ENCODE assay signal across 8 cellular contexts in genomic region chr15:78241017-78241416, GRCh38. TPM values are rescaled to one million over a fixed set of nuclear protein-coding genes. Genes with fewer than 3 reads are reported as not detected.
DNase-seq lines count a peak whose midpoint lies in the region; ATAC-seq lines count a peak whose summit lies in the region.

No MANE protein-coding gene starts in this region.

- no peak overlapping the region for H3K4me3 Mint-ChIP-seq in CD4-positive, CD25-positive, alpha-beta regulatory T cell
- no peak overlapping the region for H3K4me3 Mint-ChIP-seq in activated CD8-positive, alpha-beta T cell treated with anti-CD3 and anti-CD28 coated beads, Interleukin-2, amount 10 ng/mL, durations not matched to agents 7 days and 5 days

- no peak overlapping the region for H4K8ac ChIP-seq in mesenchymal stem cell (ENCODE audit: low read length)

- H2AFZ ChIP-seq in mesenchymal stem cell (ENCODE audit: low read depth, low read length) = no peak overlapping the region

- no peak overlapping the region for H3K18ac ChIP-seq in mesenchymal stem cell (ENCODE audit: low read depth in 1 of 2, low read length in 2 of 2)

- H3K27ac ChIP-seq in CD4-positive, CD25-positive, alpha-beta regulatory T cell (ENCODE audit: insufficient read depth, low read length, poor library complexity, severe bottlenecking) = no peak overlapping the region
- H3K27ac ChIP-seq in mesenchymal stem cell (ENCODE audit: low read length, poor library complexity, severe bottlenecking) = no peak overlapping the region

- H2BK5ac ChIP-seq in mesenchymal stem cell (ENCODE audit: low read depth, low read length, poor library complexity, severe bottlenecking) = no peak overlapping the region

- H4K91ac ChIP-seq in mesenchymal stem cell (ENCODE audit: low read length) = no peak overlapping the region

- no peak overlapping the region for H3K14ac ChIP-seq in mesenchymal stem cell (ENCODE audit: low read length in 2 of 2)

- no peak overlapping the region for H3K9ac ChIP-seq in mesenchymal stem cell (ENCODE audit: low read length)

- no peaks in the 10 kb centered on the region for H3K9me3 ChIP-seq in CD4-positive, CD25-positive, alpha-beta regulatory T cell (ENCODE audit: control insufficient read depth in 2 of 2, low read length in 2 of 2)
- no peaks in the 10 kb centered on the region for H3K9me3 ChIP-seq in mesenchymal stem cell (ENCODE audit: control insufficient read depth, low read length)

- H3K9me3 Mint-ChIP-seq in CD4-positive, CD25-positive, alpha-beta regulatory T cell = peaks cover 0 to 1% (median 0%) of the 10 kb centered on the region in 7 donors
- H3K9me3 Mint-ChIP-seq in activated CD8-positive, alpha-beta T cell treated with anti-CD3 and anti-CD28 coated beads, Interleukin-2, amount 10 ng/mL, durations not matched to agents 7 days and 5 days (ENCODE audit: insufficient read depth) = no peaks in the 10 kb centered on the region

- no peak overlapping the region for H2BK15ac ChIP-seq in mesenchymal stem cell (ENCODE audit: low read depth, poor library complexity, severe bottlenecking)

- no peak overlapping the region for H2AK5ac ChIP-seq in mesenchymal stem cell (ENCODE audit: low read length, severe bottlenecking)

- H2BK12ac ChIP-seq in mesenchymal stem cell (ENCODE audit: low read length in 2 of 2) = no peak overlapping the region

- H3K36me3 Mint-ChIP-seq in CD4-positive, CD25-positive, alpha-beta regulatory T cell = no peaks in the 10 kb centered on the region
- H3K36me3 Mint-ChIP-seq in activated CD8-positive, alpha-beta T cell treated with anti-CD3 and anti-CD28 coated beads, Interleukin-2, amount 10 ng/mL, durations not matched to agents 7 days and 5 days (ENCODE audit: low read depth) = no peaks in the 10 kb centered on the region

- DNase-seq in CD4-positive, CD25-positive, alpha-beta regulatory T cell = peak; percentile 62 to 76 (median 74)
- DNase-seq in HCEC 1CT (peak; percentile 58), NCI-H69 (lab: John Stamatoyannopoulos, UW) (peak; percentile 71), mesenchymal stem cell (peak; percentile 71)
- peak; percentile 89 for DNase-seq in activated CD8-positive, alpha-beta T cell treated with anti-CD3 and anti-CD28 coated beads, Interleukin-2, amount 10 ng/mL, durations not matched to agents 7 days and 5 days
- DNase-seq in effector CD8-positive, alpha-beta T cell (lab: John Stamatoyannopoulos, UW) = peak; percentile 67
- DNase-seq in stimulated activated CD8-positive, alpha-beta memory T cell treated with anti-CD3 and anti-CD28 coated beads, Interleukin-15, amount 100 ng/mL, for 24 hours (ENCODE audit: low read depth) = peak; percentile 66

- POLR2A ChIA-PET in activated CD8-positive, alpha-beta T cell treated with anti-CD3 and anti-CD28 coated beads, Interleukin-2, amount 10 ng/mL, durations not matched to agents 7 days and 5 days (lab: Charles Lee) = no interaction called here

- WGBS in mesenchymal stem cell = 12% methylated on average over 12 of the region's 12 CpGs

- H3K27ac Mint-ChIP-seq in CD4-positive, CD25-positive, alpha-beta regulatory T cell = no peak overlapping the region
- H3K27ac Mint-ChIP-seq in activated CD8-positive, alpha-beta T cell treated with anti-CD3 and anti-CD28 coated beads, Interleukin-2, amount 10 ng/mL, durations not matched to agents 7 days and 5 days = no peak overlapping the region

- H3K36me3 ChIP-seq in CD4-positive, CD25-positive, alpha-beta regulatory T cell (ENCODE audit: control insufficient read depth, insufficient read depth, low read length) = no peaks in the 10 kb centered on the region
- no peaks in the 10 kb centered on the region for H3K36me3 ChIP-seq in mesenchymal stem cell (ENCODE audit: control insufficient read depth in 1 of 2, insufficient read depth in 2 of 2, low read depth in 1 of 2, low read length in 2 of 2)

- no peaks in the 10 kb centered on the region for H3K79me1 ChIP-seq in mesenchymal stem cell (replicated peaks; ENCODE audit: low read length, poor library complexity, severe bottlenecking)

- H3K27me3 ChIP-seq in CD4-positive, CD25-positive, alpha-beta regulatory T cell (ENCODE audit: control insufficient read depth, insufficient read depth, low read length) = no peaks in the 10 kb centered on the region
- peaks cover 0 to 51% of the 10 kb centered on the region in 2 experiments for H3K27me3 ChIP-seq in mesenchymal stem cell (ENCODE audit: control insufficient read depth in 1 of 2, insufficient read depth in 1 of 2, low read length in 2 of 2)

- H3K27me3 Mint-ChIP-seq in CD4-positive, CD25-positive, alpha-beta regulatory T cell = peaks cover 8% of the 10 kb centered on the region
- peaks cover 2% of the 10 kb centered on the region for H3K27me3 Mint-ChIP-seq in activated CD8-positive, alpha-beta T cell treated with anti-CD3 and anti-CD28 coated beads, Interleukin-2, amount 10 ng/mL, durations not matched to agents 7 days and 5 days (ENCODE audit: low read depth)

- H3K4ac ChIP-seq in mesenchymal stem cell (ENCODE audit: low read depth in 1 of 2, low read length in 2 of 2) = no peak overlapping the region

- peaks cover 0 to 3% (median 0%) of the 10 kb centered on the region in 4 donors for H3K4me1 Mint-ChIP-seq in CD4-positive, CD25-positive, alpha-beta regulatory T cell
- peaks cover 6% of the 10 kb centered on the region for H3K4me1 Mint-ChIP-seq in activated CD8-positive, alpha-beta T cell treated with anti-CD3 and anti-CD28 coated beads, Interleukin-2, amount 10 ng/mL, durations not matched to agents 7 days and 5 days (ENCODE audit: low read depth)

- no peak overlapping the region for H3K4me3 ChIP-seq in CD4-positive, CD25-positive, alpha-beta regulatory T cell (ENCODE audit: low read depth, low read length)
- H3K4me3 ChIP-seq in mesenchymal stem cell (ENCODE audit: insufficient read depth in 1 of 2, low read depth in 1 of 2, low read length in 2 of 2) = no peak overlapping the region

- CTCF ChIA-PET in activated CD8-positive, alpha-beta T cell treated with anti-CD3 and anti-CD28 coated beads, Interleukin-2, amount 10 ng/mL, durations not matched to agents 7 days and 5 days (lab: Charles Lee) = interaction anchor here (0.6 to 5.6 kb wide), 38 partner anchors 8 to 282 kb away, joined by 3 to 107 read pairs (median 4); partner anchors contain the start of genes CIB2, DNAJA4, IDH3A and SKIC8

- no peak overlapping the region for H2BK120ac ChIP-seq in mesenchymal stem cell (ENCODE audit: low read depth, low read length)

- no peak overlapping the region for H3K4me2 ChIP-seq in mesenchymal stem cell (ENCODE audit: low read length, poor library complexity, severe bottlenecking)

- no peaks in the 10 kb centered on the region for H3K4me1 ChIP-seq in CD4-positive, CD25-positive, alpha-beta regulatory T cell (ENCODE audit: control insufficient read depth, insufficient read depth, low read length, poor library complexity, severe bottlenecking)
- H3K4me1 ChIP-seq in mesenchymal stem cell (ENCODE audit: control insufficient read depth, insufficient read depth, low read depth, low read length) = peaks cover 16% of the 10 kb centered on the region

- peak; percentile 83 to 87 for ATAC-seq in CD4-positive, CD25-positive, alpha-beta regulatory T cell (ENCODE audit: low read depth in 2 of 2)
- peak; percentile 93 for ATAC-seq in activated CD8-positive, alpha-beta T cell treated with anti-CD3 and anti-CD28 coated beads, Interleukin-2, amount 10 ng/mL, durations not matched to agents 7 days and 5 days
- no peak for ATAC-seq in HG02588 (IDR thresholded peaks at IDR 0.05; ENCODE audit: unreplicated experiment)

- no peak overlapping the region for H3K23ac ChIP-seq in mesenchymal stem cell (ENCODE audit: low read length in 2 of 2)

RNA-seq across cellular contexts. Expression of gene ACSBG1, which starts 6.7 kb away (rescaled TPM):
- total RNA-seq in CD4-positive, CD25-positive, alpha-beta regulatory T cell = 0.25 TPM
- polyA plus RNA-seq in CD4-positive, CD25-positive, alpha-beta regulatory T cell = under 1 TPM in 1 of 4 donors, not detected in 3; 0.06 TPM
- under 1 TPM; 0.66 to 0.81 TPM for total RNA-seq in activated CD8-positive, alpha-beta T cell treated with anti-CD3 and anti-CD28 coated beads, Interleukin-2, amount 10 ng/mL, durations not matched to agents 7 days and 5 days
- polyA plus RNA-seq in mesenchymal stem cell (2013, experiment 1 of 2) = 0.03 TPM
- not detected for polyA plus RNA-seq in mesenchymal stem cell (2013, experiment 2 of 2)

RNA-seq across cellular contexts. Expression of gene DNAJA4, which starts 23.3 kb away (rescaled TPM):
- total RNA-seq in CD4-positive, CD25-positive, alpha-beta regulatory T cell = 33.2 TPM
- polyA plus RNA-seq in CD4-positive, CD25-positive, alpha-beta regulatory T cell = 10 to 100 TPM in 1 of 4 donors, 1 to 10 TPM in 3; 9.5 to 11.6 (median 9.9) TPM
- total RNA-seq in activated CD8-positive, alpha-beta T cell treated with anti-CD3 and anti-CD28 coated beads, Interleukin-2, amount 10 ng/mL, durations not matched to agents 7 days and 5 days = 10 to 100 TPM; 29.7 TPM
- polyA plus RNA-seq in mesenchymal stem cell (2013, experiment 1 of 2) = 0.12 TPM
- 0.05 TPM for polyA plus RNA-seq in mesenchymal stem cell (2013, experiment 2 of 2)

RNA-seq across cellular contexts. Expression of gene SKIC8, which starts 58.4 kb away (rescaled TPM):
- 25.0 TPM for total RNA-seq in CD4-positive, CD25-positive, alpha-beta regulatory T cell
- 10 to 100 TPM; 86.2 to 97.4 (median 91.1) TPM for polyA plus RNA-seq in CD4-positive, CD25-positive, alpha-beta regulatory T cell
- total RNA-seq in activated CD8-positive, alpha-beta T cell treated with anti-CD3 and anti-CD28 coated beads, Interleukin-2, amount 10 ng/mL, durations not matched to agents 7 days and 5 days = 10 to 100 TPM; 47.4 to 50.3 TPM
- 29.0 TPM for polyA plus RNA-seq in mesenchymal stem cell (2013, experiment 1 of 2)
- polyA plus RNA-seq in mesenchymal stem cell (2013, experiment 2 of 2) = 29.2 TPM
